ENCODE assay signal across 8 cellular contexts in genomic region chr17:67390006-67390645, GRCh38. TPM values are rescaled to one million over a fixed set of nuclear protein-coding genes. Genes with fewer than 3 reads are reported as not detected.
DNase-seq lines count a peak whose midpoint lies in the region; ATAC-seq and TF ChIP-seq lines count a peak whose summit lies in the region.

No MANE protein-coding gene starts in this region.

- H4K20me1 ChIP-seq in DOHH2 (ENCODE audit: control insufficient read depth, insufficient read depth, low read depth, low read length), result no peaks in the 10 kb centered on the region

- H3K36me3 Mint-ChIP-seq in central memory CD8-positive, alpha-beta T cell (ENCODE audit: insufficient read depth), result peaks cover 23% of the 10 kb centered on the region
- H3K36me3 Mint-ChIP-seq in nephron (ENCODE audit: low read depth) (no peaks in the 10 kb centered on the region), Caco-2 (ENCODE audit: insufficient read depth, unreplicated experiment) (no peaks in the 10 kb centered on the region)

- H3K4me1 Mint-ChIP-seq in central memory CD8-positive, alpha-beta T cell, result peaks cover 62% of the 10 kb centered on the region
- H3K4me1 Mint-ChIP-seq in nephron (peaks cover 9% of the 10 kb centered on the region), Caco-2 (ENCODE audit: low read depth, unreplicated experiment) (peaks cover 8% of the 10 kb centered on the region)

- no peaks in the 10 kb centered on the region for H3K9me3 ChIP-seq in DOHH2 (ENCODE audit: control insufficient read depth, insufficient read depth, low read length)
- peaks cover 3% of the 10 kb centered on the region for H3K9me3 ChIP-seq in KOPT-K1 (ENCODE audit: insufficient read depth, low read length, poor library complexity, severe bottlenecking)
- no peaks in the 10 kb centered on the region for H3K9me3 ChIP-seq in Caco-2

- POLR2A ChIA-PET in Caco-2 (lab: Charles Lee), result interaction anchor here (0.6 kb wide), 1 partner anchor 15 kb away, joined by 3 read pairs; no protein-coding TSS in a partner anchor

- no peaks in the 10 kb centered on the region for H3F3A ChIP-seq in DOHH2 (ENCODE audit: control insufficient read depth, insufficient read depth)

- TF ChIP-seq CTCF in DOHH2 (IDR thresholded peaks at IDR 0.05; ENCODE audit: low read depth, low read length, poor library complexity, severe bottlenecking), result no peak
- no peak for TF ChIP-seq CTCF in nephron (IDR thresholded peaks at IDR 0.05; ENCODE audit: unreplicated experiment in 3 of 3)
- no peak for TF ChIP-seq CTCF in Caco-2 (IDR thresholded peaks at IDR 0.05; ENCODE audit: insufficient read depth in 1 of 2, low read depth in 1 of 2, low read length in 1 of 2, severe bottlenecking in 1 of 2, unreplicated experiment in 1 of 2)

- no peak for DNase-seq in central memory CD8-positive, alpha-beta T cell (ENCODE audit: low spot score in 2 of 2)
- DNase-seq in SKM-1 treated with dmso at 0.1 percent for 144 hours (lab: John Stamatoyannopoulos, UW; ENCODE audit: unreplicated experiment) (no peak), cerebellar cortex (ENCODE audit: low spot score) (no peak), SW 1271 (lab: John Stamatoyannopoulos, UW) (no peak), Caco-2 (no peak)

- H3K27ac ChIP-seq in DOHH2 (ENCODE audit: low read depth, low read length), result no peak overlapping the region
- H3K27ac ChIP-seq in KOPT-K1 (ENCODE audit: low read depth, low read length, poor library complexity, severe bottlenecking), result peak overlapping the region; percentile 46

- no peaks in the 10 kb centered on the region for H3K36me3 ChIP-seq in DOHH2 (ENCODE audit: control insufficient read depth, low read length)
- no peaks in the 10 kb centered on the region for H3K36me3 ChIP-seq in KOPT-K1 (ENCODE audit: insufficient read depth, low read length)
- no peaks in the 10 kb centered on the region for H3K36me3 ChIP-seq in Caco-2 (ENCODE audit: control insufficient read depth, insufficient read depth, low read length)

- ATAC-seq in central memory CD8-positive, alpha-beta T cell (replicated peaks; ENCODE audit: extremely low read depth, poor library complexity, severe bottlenecking), result no peak

- no peaks in the 10 kb centered on the region for H3K27me3 Mint-ChIP-seq in central memory CD8-positive, alpha-beta T cell
- H3K27me3 Mint-ChIP-seq in nephron (ENCODE audit: low read depth) (no peaks in the 10 kb centered on the region), Caco-2 (ENCODE audit: insufficient read depth, unreplicated experiment) (no peaks in the 10 kb centered on the region)

- H3K4me1 ChIP-seq in DOHH2 (ENCODE audit: control insufficient read depth, low read length) (peaks cover 47% of the 10 kb centered on the region), Caco-2 (no peaks in the 10 kb centered on the region)

- intact Hi-C loops in Caco-2 (cut with micrococcal nuclease; ENCODE audit: unreplicated experiment), result no loop called here

- peak overlapping the region; percentile 40 for H3K4me2 ChIP-seq in DOHH2 (ENCODE audit: low read length)

- H3K4me3 ChIP-seq in DOHH2 (ENCODE audit: low read length) (no peak overlapping the region), Caco-2 (ENCODE audit: low read depth, low read length) (no peak overlapping the region)

- no peaks in the 10 kb centered on the region for H3K9me2 ChIP-seq in DOHH2 (replicated peaks; ENCODE audit: control insufficient read depth, low read length)

- H3K4me3 Mint-ChIP-seq in central memory CD8-positive, alpha-beta T cell, result peak overlapping the region; percentile 75
- no peak overlapping the region for H3K4me3 Mint-ChIP-seq in nephron
- no peak overlapping the region for H3K4me3 Mint-ChIP-seq in Caco-2 (ENCODE audit: unreplicated experiment)

- BruUV-seq in Caco-2 (replicated peaks; lab: Mats Ljungman, UMichigan), result no TSS peak

- peaks cover 33% of the 10 kb centered on the region for H3K79me2 ChIP-seq in DOHH2 (ENCODE audit: control insufficient read depth, low read length)

- no peaks in the 10 kb centered on the region for H3K9me3 Mint-ChIP-seq in central memory CD8-positive, alpha-beta T cell
- H3K9me3 Mint-ChIP-seq in nephron (no peaks in the 10 kb centered on the region), Caco-2 (ENCODE audit: unreplicated experiment) (no peaks in the 10 kb centered on the region)

- H3K27me3 ChIP-seq in DOHH2 (ENCODE audit: control insufficient read depth, low read length) (no peaks in the 10 kb centered on the region), Caco-2 (replicated peaks; ENCODE audit: control insufficient read depth, insufficient read depth, low read length) (no peaks in the 10 kb centered on the region)

- peak overlapping the region; percentile 90 for H3K27ac Mint-ChIP-seq in central memory CD8-positive, alpha-beta T cell (ENCODE audit: low read depth)
- H3K27ac Mint-ChIP-seq in nephron (peak overlapping the region in 2 of 3 experiments; percentile 14 to 31), Caco-2 (ENCODE audit: unreplicated experiment) (no peak overlapping the region)

- CTCF ChIA-PET in Caco-2 (lab: Charles Lee), result interaction anchor here (0.6 kb wide), 1 partner anchor 65 kb away, joined by 5 read pairs; no protein-coding TSS in a partner anchor

RNA-seq across cellular contexts. Expression of gene PITPNC1, which starts 13.0 kb away (rescaled TPM):
- 3.1 and 4.2 TPM in 2 replicates for total RNA-seq in Caco-2 (2022)

RNA-seq across cellular contexts. Expression of gene PSMD12, which starts 23.7 kb away (rescaled TPM):
- total RNA-seq in Caco-2 (2022), result 84.4 and 94.0 TPM in 2 replicates
